ENCODE assay signal across 11 cellular contexts in the genomic region with DNA sequence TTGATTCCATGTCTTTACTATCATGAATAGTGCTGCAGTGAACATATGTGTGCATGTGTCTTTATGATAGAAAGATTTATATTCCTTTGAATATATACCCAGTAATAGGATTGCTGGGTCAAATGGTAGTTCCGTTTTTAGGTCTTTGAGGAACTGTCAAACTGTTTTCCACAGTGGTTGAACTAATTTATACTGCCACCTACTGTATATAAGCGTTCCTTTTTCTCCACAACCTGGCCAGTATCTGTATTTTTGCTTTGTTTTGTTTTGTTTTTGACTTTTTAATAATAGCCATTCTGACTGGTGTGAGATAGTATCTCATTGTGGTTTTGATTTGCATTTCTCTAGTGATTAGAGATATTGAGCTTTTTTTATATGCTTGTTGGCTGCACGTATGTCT.
DNase-seq lines count a peak whose midpoint lies in the region; ATAC-seq and TF ChIP-seq lines count a peak whose summit lies in the region.
"Had no signal": no experiment of that assay in that cellular context is flagged by ENCODE, and none has a peak within 500 bp of the region (broad histone marks: within the 10 kb centered on the region; RNA-seq: fewer than 3 reads in every experiment).

No MANE protein-coding gene starts in this region.

- DNase-seq in NCI-H510A treated with DMSO at 0.1 percent for 48 hours (lab: John Stamatoyannopoulos, UW), result peak; percentile 23
- DNase-seq in NCI-H510A (lab: John Stamatoyannopoulos, UW), result no peak
- peak; percentile 17 for DNase-seq in NCI-H460 (ENCODE audit: extremely low read depth, low read depth)
- no peak for DNase-seq in dorsolateral prefrontal cortex
- peak; percentile 1 for DNase-seq in retinal pigment epithelial cell (ENCODE audit: low read depth)
- no peak for DNase-seq in heart left ventricle
- no peak for DNase-seq in stimulated activated CD4-positive, alpha-beta T cell treated with anti-CD3 and anti-CD28 coated beads, Interleukin-12 subunit alpha, Interleukin-12 subunit beta, amount 100 ng/mL, for 4 hours
- DNase-seq: activated naive CD4-positive, alpha-beta T cell; NCI-H69 had no signal

- ATAC-seq in heart left ventricle, result no peak
- ATAC-seq in GM21825 (IDR thresholded peaks at IDR 0.05; ENCODE audit: unreplicated experiment), result no peak

- no peaks in the 10 kb centered on the region for H3K4me1 ChIP-seq in heart left ventricle
- H3K4me1 ChIP-seq: parathyroid adenoma had no signal

- TF ChIP-seq POLR2A in heart left ventricle (IDR thresholded peaks at IDR 0.05), result no peak

- WGBS in heart left ventricle, 4 donors, result 32 to 53% (median 40%) methylated on average over 3 of the region's 3 CpGs

- H3K27me3 ChIP-seq in dorsolateral prefrontal cortex (no peaks in the 10 kb centered on the region), heart left ventricle (no peaks in the 10 kb centered on the region)

- intact Hi-C loops in dorsolateral prefrontal cortex (cut with DNase I), result no loop called here
- intact Hi-C loops in heart left ventricle (cut with DNase I), result no loop called here

- H3K27ac ChIP-seq in dorsolateral prefrontal cortex, result no peak overlapping the region
- H3K27ac ChIP-seq in heart left ventricle, result no peak overlapping the region
- H3K27ac ChIP-seq: parathyroid adenoma had no signal

- no peaks in the 10 kb centered on the region for H3K36me3 ChIP-seq in heart left ventricle

- TF ChIP-seq CTCF in dorsolateral prefrontal cortex (IDR thresholded peaks at IDR 0.05 in 54 of 56, conservative IDR thresholded peaks at IDR 0.05 in 2 of 56; ENCODE audit: low read depth in 1 of 56, partially characterized antibody in 56 of 56) (peak in 41 of 56 donors; percentile 10 to 62 (median 33)), retinal pigment epithelial cell (conservative IDR thresholded peaks at IDR 0.05; ENCODE audit: low read depth, low read length) (peak; percentile 45), heart left ventricle (IDR thresholded peaks at IDR 0.05) (peak in 2 of 12 donors; percentile 8 to 18)

- no peaks in the 10 kb centered on the region for H3K9me3 ChIP-seq in heart left ventricle

- H3K4me3 ChIP-seq in dorsolateral prefrontal cortex (no peak overlapping the region), retinal pigment epithelial cell (ENCODE audit: low read length) (no peak overlapping the region), heart left ventricle (no peak overlapping the region)

Comparison
In these comparisons a context has a peak if more than half of its experiments do, and no peak if none do; other contexts are left out.
1. DNase-seq: peak in NCI-H510A treated with DMSO at 0.1 percent for 48 hours (single experiment), NCI-H460 (single experiment) and retinal pigment epithelial cell (single experiment); none in NCI-H510A (single experiment), dorsolateral prefrontal cortex (0 of 10), heart left ventricle (0 of 5) and stimulated activated CD4-positive, alpha-beta T cell treated with anti-CD3 and anti-CD28 coated beads, Interleukin-12 subunit alpha, Interleukin-12 subunit beta, amount 100 ng/mL, for 4 hours (single experiment).